ENCODE assay signal across 30 cellular contexts in the genomic region with DNA sequence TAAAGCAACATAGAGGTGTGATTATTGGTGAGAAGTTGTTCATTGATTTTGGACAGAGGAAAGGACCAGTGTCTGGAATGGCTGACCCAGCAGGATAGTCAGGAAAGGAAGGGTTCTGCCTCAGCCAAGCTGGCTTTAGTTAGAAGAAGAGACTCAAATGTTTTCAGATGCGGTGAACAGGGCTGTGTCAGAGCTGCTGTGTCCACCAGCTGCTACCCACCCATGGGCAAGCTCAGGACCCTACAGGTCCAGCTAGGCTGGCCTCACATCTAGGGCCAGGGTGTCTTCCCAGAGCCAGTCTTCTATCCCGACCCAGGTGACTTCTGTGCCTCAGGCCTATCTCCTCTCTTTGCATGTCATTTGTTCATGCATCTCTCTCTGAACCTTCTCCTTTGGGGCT. TPM values are rescaled to one million over a fixed set of nuclear protein-coding genes. Genes with fewer than 3 reads are reported as not detected.
"Had no signal": no experiment of that assay in that cellular context is flagged by ENCODE, and none has a peak within 500 bp of the region (broad histone marks: within the 10 kb centered on the region; RNA-seq: fewer than 3 reads in every experiment).

No MANE protein-coding gene starts in this region.

- H3K36me3 ChIP-seq: ascending aorta, cardiac muscle cell had no signal

- H3K9me3 ChIP-seq: ascending aorta had no signal

- H3K27me3 ChIP-seq: ascending aorta, cardiac muscle cell had no signal

- DNase-seq: activated B cell treated with CpG ODN at 0.5 μM for 24 hours; activated CD4-positive, alpha-beta memory T cell treated with anti-CD3 and anti-CD28 coated beads, Interleukin-2, amount 10 ng/mL, durations not matched to agents 7 days and 5 days; activated CD4-positive, alpha-beta T cell treated with anti-CD3 and anti-CD28 coated beads for 36 hours; activated CD4-positive, alpha-beta T cell treated with anti-CD3 and anti-CD28 coated beads for 48 hours; activated CD4-positive, alpha-beta T cell treated with anti-CD3 and anti-CD28 coated beads, Interleukin-2, amount 10 ng/mL, durations not matched to agents 7 days and 5 days; activated CD4-positive, alpha-beta T cell treated with anti-CD3 and anti-CD28 coated beads, Interleukin-2, amount 50 U/mL, for 48 hours; activated CD4-positive, CD25-positive, alpha-beta regulatory T cell treated with anti-CD3 and anti-CD28 coated beads, Interleukin-2, amount 50 U/mL, for 72 hours; activated CD8-positive, alpha-beta memory T cell treated with anti-CD3 and anti-CD28 coated beads for 24 hours; activated CD8-positive, alpha-beta memory T cell treated with anti-CD3 and anti-CD28 coated beads, Interleukin-2, amount 10 ng/mL, durations not matched to agents 7 days and 5 days; activated CD8-positive, alpha-beta memory T cell treated with anti-CD3 and anti-CD28 coated beads, Interleukin-2, amount 50 U/mL, for 48 hours; activated CD8-positive, alpha-beta T cell treated with anti-CD3 and anti-CD28 coated beads, Interleukin-2, amount 10 ng/mL, durations not matched to agents 7 days and 5 days; activated effector memory CD4-positive, alpha-beta T cell treated with Interleukin-2 at 50 U/mL for 16 hours; activated gamma-delta T cell; activated naive CD4-positive, alpha-beta T cell treated with anti-CD3 and anti-CD28 coated beads, Interleukin-2, amount 10 ng/mL, durations not matched to agents 7 days and 5 days; activated naive CD4-positive, alpha-beta T cell treated with Interleukin-2 at 50 U/mL for 16 hours; activated naive CD8-positive, alpha-beta T cell treated with anti-CD3 and anti-CD28 coated beads, Interleukin-2, amount 10 ng/mL, durations not matched to agents 7 days and 5 days; activated naive CD8-positive, alpha-beta T cell treated with anti-CD3 and anti-CD28 coated beads, Interleukin-2, amount 50 U/mL, for 24 hours; activated T-cell treated with anti-CD3 and anti-CD28 coated beads, Interleukin-2, amount 50 U/mL, for 24 hours; activated T-cell treated with anti-CD3 and anti-CD28 coated beads, Interleukin-2, amount 50 U/mL, for 48 hours; amygdala; anterior cingulate cortex; caudate nucleus; cerebellar nuclear complex; T-helper 1 cell; T-helper 2 cell; T-helper 9 cell had no signal

- H3K4me3 ChIP-seq: ascending aorta, cardiac muscle cell had no signal

- H3K27ac ChIP-seq: ascending aorta, cardiac muscle cell, VCaP had no signal

RNA-seq across cellular contexts. Expression of a gene that starts 37.3 kb away (rescaled TPM):
- total RNA-seq: activated B cell treated with CpG ODN at 0.5 μM for 24 hours; activated CD4-positive, alpha-beta memory T cell treated with anti-CD3 and anti-CD28 coated beads, Interleukin-2, amount 10 ng/mL, durations not matched to agents 7 days and 5 days; activated CD4-positive, alpha-beta T cell treated with anti-CD3 and anti-CD28 coated beads for 36 hours; activated CD4-positive, alpha-beta T cell treated with anti-CD3 and anti-CD28 coated beads, Interleukin-2, amount 10 ng/mL, durations not matched to agents 7 days and 5 days; activated CD8-positive, alpha-beta memory T cell treated with anti-CD3 and anti-CD28 coated beads, Interleukin-2, amount 10 ng/mL, durations not matched to agents 7 days and 5 days; activated CD8-positive, alpha-beta T cell treated with anti-CD3 and anti-CD28 coated beads, Interleukin-2, amount 10 ng/mL, durations not matched to agents 7 days and 5 days; activated naive CD8-positive, alpha-beta T cell treated with anti-CD3 and anti-CD28 coated beads, Interleukin-2, amount 10 ng/mL, durations not matched to agents 7 days and 5 days; activated T-helper 2 cell treated with anti-CD3 and anti-CD28 coated beads, Interferon-gamma antibody, Interleukin-2, Interleukin-4, amounts not matched to agents 10 μg/mL and 5 μg/mL and 100 μg/mL, durations not matched to agents 14 hours and 24 hours and 36 hours had no signal
